1 cellular context compared by ENCODE assay signal in the genomic region with DNA sequence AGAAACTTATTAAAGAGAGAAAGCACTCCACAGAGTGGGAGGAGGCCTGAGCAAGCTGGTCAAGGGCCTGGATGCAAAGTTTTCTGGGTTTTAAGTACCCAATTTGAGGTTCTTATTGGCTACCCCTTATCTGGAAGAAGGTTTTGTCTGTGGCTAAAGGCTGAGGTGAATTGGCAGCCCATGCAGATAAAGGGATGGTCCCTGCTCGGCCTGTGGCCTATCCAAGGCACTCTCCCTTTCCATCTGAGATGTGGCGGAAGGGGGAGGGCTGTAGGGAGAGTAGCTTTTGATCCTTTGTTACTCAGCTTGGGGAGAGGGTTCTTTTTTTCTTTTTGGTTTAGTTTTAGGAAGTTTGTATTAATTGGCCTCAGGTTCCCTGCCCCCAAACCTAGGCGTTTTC.
TF ChIP-seq lines count a peak whose summit lies in the region.

No MANE protein-coding gene starts in this region.

TF ChIP-seq in H1, 55 proteins besides CTCF, POLR2A, EP300 and RAD21 (continued from another document):
- TF ChIP-seq, protein P1, sequence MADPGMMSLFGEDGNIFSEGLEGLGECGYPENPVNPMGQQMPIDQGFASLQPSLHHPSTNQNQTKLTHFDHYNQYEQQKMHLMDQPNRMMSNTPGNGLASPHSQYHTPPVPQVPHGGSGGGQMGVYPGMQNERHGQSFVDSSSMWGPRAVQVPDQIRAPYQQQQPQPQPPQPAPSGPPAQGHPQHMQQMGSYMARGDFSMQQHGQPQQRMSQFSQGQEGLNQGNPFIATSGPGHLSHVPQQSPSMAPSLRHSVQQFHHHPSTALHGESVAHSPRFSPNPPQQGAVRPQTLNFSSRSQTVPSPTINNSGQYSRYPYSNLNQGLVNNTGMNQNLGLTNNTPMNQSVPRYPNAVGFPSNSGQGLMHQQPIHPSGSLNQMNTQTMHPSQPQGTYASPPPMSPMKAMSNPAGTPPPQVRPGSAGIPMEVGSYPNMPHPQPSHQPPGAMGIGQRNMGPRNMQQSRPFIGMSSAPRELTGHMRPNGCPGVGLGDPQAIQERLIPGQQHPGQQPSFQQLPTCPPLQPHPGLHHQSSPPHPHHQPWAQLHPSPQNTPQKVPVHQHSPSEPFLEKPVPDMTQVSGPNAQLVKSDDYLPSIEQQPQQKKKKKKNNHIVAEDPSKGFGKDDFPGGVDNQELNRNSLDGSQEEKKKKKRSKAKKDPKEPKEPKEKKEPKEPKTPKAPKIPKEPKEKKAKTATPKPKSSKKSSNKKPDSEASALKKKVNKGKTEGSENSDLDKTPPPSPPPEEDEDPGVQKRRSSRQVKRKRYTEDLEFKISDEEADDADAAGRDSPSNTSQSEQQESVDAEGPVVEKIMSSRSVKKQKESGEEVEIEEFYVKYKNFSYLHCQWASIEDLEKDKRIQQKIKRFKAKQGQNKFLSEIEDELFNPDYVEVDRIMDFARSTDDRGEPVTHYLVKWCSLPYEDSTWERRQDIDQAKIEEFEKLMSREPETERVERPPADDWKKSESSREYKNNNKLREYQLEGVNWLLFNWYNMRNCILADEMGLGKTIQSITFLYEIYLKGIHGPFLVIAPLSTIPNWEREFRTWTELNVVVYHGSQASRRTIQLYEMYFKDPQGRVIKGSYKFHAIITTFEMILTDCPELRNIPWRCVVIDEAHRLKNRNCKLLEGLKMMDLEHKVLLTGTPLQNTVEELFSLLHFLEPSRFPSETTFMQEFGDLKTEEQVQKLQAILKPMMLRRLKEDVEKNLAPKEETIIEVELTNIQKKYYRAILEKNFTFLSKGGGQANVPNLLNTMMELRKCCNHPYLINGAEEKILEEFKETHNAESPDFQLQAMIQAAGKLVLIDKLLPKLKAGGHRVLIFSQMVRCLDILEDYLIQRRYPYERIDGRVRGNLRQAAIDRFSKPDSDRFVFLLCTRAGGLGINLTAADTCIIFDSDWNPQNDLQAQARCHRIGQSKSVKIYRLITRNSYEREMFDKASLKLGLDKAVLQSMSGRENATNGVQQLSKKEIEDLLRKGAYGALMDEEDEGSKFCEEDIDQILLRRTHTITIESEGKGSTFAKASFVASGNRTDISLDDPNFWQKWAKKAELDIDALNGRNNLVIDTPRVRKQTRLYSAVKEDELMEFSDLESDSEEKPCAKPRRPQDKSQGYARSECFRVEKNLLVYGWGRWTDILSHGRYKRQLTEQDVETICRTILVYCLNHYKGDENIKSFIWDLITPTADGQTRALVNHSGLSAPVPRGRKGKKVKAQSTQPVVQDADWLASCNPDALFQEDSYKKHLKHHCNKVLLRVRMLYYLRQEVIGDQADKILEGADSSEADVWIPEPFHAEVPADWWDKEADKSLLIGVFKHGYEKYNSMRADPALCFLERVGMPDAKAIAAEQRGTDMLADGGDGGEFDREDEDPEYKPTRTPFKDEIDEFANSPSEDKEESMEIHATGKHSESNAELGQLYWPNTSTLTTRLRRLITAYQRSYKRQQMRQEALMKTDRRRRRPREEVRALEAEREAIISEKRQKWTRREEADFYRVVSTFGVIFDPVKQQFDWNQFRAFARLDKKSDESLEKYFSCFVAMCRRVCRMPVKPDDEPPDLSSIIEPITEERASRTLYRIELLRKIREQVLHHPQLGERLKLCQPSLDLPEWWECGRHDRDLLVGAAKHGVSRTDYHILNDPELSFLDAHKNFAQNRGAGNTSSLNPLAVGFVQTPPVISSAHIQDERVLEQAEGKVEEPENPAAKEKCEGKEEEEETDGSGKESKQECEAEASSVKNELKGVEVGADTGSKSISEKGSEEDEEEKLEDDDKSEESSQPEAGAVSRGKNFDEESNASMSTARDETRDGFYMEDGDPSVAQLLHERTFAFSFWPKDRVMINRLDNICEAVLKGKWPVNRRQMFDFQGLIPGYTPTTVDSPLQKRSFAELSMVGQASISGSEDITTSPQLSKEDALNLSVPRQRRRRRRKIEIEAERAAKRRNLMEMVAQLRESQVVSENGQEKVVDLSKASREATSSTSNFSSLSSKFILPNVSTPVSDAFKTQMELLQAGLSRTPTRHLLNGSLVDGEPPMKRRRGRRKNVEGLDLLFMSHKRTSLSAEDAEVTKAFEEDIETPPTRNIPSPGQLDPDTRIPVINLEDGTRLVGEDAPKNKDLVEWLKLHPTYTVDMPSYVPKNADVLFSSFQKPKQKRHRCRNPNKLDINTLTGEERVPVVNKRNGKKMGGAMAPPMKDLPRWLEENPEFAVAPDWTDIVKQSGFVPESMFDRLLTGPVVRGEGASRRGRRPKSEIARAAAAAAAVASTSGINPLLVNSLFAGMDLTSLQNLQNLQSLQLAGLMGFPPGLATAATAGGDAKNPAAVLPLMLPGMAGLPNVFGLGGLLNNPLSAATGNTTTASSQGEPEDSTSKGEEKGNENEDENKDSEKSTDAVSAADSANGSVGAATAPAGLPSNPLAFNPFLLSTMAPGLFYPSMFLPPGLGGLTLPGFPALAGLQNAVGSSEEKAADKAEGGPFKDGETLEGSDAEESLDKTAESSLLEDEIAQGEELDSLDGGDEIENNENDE (IDR thresholded peaks at IDR 0.05; ENCODE audit: insufficient replicate concordance, low read length) = no peak
- TF ChIP-seq MAFK (IDR thresholded peaks at IDR 0.05; ENCODE audit: low read depth, low read length) = no peak
- TF ChIP-seq KDM5A (IDR thresholded peaks at IDR 0.05; ENCODE audit: low read length) = no peak
- TF ChIP-seq JUN (IDR thresholded peaks at IDR 0.05; ENCODE audit: low read depth, low read length) = no peak
- no peak for TF ChIP-seq CBX5 (IDR thresholded peaks at IDR 0.05; ENCODE audit: low read depth, low read length)
- TF ChIP-seq, protein P2, sequence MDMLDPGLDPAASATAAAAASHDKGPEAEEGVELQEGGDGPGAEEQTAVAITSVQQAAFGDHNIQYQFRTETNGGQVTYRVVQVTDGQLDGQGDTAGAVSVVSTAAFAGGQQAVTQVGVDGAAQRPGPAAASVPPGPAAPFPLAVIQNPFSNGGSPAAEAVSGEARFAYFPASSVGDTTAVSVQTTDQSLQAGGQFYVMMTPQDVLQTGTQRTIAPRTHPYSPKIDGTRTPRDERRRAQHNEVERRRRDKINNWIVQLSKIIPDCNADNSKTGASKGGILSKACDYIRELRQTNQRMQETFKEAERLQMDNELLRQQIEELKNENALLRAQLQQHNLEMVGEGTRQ (IDR thresholded peaks at IDR 0.05; ENCODE audit: low read length) = no peak
- TF ChIP-seq, protein P3, sequence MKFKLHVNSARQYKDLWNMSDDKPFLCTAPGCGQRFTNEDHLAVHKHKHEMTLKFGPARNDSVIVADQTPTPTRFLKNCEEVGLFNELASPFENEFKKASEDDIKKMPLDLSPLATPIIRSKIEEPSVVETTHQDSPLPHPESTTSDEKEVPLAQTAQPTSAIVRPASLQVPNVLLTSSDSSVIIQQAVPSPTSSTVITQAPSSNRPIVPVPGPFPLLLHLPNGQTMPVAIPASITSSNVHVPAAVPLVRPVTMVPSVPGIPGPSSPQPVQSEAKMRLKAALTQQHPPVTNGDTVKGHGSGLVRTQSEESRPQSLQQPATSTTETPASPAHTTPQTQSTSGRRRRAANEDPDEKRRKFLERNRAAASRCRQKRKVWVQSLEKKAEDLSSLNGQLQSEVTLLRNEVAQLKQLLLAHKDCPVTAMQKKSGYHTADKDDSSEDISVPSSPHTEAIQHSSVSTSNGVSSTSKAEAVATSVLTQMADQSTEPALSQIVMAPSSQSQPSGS (IDR thresholded peaks at IDR 0.05; ENCODE audit: low read length) = no peak
- TF ChIP-seq EGR1 (IDR thresholded peaks at IDR 0.05; ENCODE audit: borderline replicate concordance, low read depth, low read length) = no peak
- no peak for TF ChIP-seq POU5F1 (IDR thresholded peaks at IDR 0.05; ENCODE audit: low read depth, low read length)
- no peak for TF ChIP-seq ZNF274 (IDR thresholded peaks at IDR 0.05; ENCODE audit: borderline replicate concordance, extremely low read depth, low read length)
- no peak for TF ChIP-seq SP4 (IDR thresholded peaks at IDR 0.05; ENCODE audit: low read length)
- TF ChIP-seq RXRA (IDR thresholded peaks at IDR 0.05; ENCODE audit: insufficient read depth, low read depth, low read length) = no peak
- no peak for TF ChIP-seq SRF (IDR thresholded peaks at IDR 0.05; ENCODE audit: low read depth, low read length)
- TF ChIP-seq, protein P4, sequence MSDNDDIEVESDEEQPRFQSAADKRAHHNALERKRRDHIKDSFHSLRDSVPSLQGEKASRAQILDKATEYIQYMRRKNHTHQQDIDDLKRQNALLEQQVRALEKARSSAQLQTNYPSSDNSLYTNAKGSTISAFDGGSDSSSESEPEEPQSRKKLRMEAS (IDR thresholded peaks at IDR 0.05) = no peak
- TF ChIP-seq TEAD4 (IDR thresholded peaks at IDR 0.05; ENCODE audit: low read depth, low read length) = no peak
- TF ChIP-seq CEBPB (IDR thresholded peaks at IDR 0.05; ENCODE audit: low read depth, low read length) = no peak
- TF ChIP-seq FOSL1 (IDR thresholded peaks at IDR 0.05; ENCODE audit: insufficient read depth, low read depth, low read length) = no peak
